ENCODE assay signal across 20 cellular contexts in the genomic region with DNA sequence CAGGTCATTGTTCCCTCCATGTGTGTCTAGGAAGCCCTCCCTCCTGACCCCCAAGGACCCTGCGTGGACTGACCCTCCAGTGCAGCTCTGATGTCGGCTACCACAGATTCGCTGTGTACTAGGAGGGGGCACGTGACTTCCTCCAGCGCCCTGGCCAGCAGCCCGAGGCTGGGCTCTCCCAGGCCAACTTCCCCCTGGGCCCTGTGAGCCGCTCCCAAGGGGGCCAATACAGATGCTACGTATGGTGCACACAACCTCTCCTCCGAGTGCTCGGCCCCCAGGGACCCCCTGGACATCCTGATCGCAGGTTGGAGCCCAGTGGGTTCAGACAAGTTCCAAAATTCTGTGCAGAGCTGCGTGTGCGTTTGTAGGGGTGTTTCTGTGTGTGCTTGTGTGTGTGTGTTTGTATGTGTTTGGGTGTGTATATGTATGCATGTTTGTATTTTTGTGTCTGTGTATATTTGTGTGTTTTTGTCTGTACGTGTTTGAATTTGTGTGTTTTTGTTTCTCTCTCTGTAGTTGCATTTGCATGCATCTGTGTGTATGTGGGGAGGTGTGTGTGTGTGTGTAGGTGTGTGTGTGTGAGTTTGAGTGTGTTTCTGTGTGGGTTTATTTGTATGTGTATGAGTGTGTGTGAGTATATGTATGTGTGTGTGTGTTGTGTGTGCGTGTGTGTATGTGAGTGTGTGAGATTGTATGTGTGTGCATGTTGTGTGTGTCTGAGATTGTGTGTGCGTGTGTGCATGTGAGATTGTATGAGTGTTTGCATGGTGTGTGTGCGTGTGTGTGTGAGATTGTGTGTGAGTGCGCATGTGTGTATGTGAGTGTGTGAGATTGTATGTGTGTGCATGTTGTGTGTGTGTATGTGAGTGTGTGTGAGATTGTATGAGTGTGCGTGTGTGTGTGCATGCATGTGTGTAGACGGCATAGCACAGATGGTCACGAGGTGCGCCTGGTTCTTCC. TPM values are rescaled to one million over a fixed set of nuclear protein-coding genes. Genes with fewer than 3 reads are reported as not detected.
DNase-seq lines count a peak whose midpoint lies in the region; ATAC-seq and TF ChIP-seq lines count a peak whose summit lies in the region.
"Had no signal": no experiment of that assay in that cellular context is flagged by ENCODE, and none has a peak within 500 bp of the region (broad histone marks: within the 10 kb centered on the region; RNA-seq: fewer than 3 reads in every experiment).

No MANE protein-coding gene starts in this region.

- DNase-seq in left cardiac atrium (peak; percentile 36), cardiac septum (ENCODE audit: low spot score) (no peak), immature natural killer cell (no peak), upper lobe of right lung (peak; percentile 64), SHP77 (lab: John Stamatoyannopoulos, UW) (no peak), neural progenitor cell (ENCODE audit: low spot score) (no peak), NCI-H2081 (lab: John Stamatoyannopoulos, UW) (no peak)
- DNase-seq: effector CD4-positive, alpha-beta T cell; H7; NCI-H2107; NK-92 treated with Interleukin-12 subunit alpha and Interleukin-12 subunit beta, amount 100 ng/mL, for 24 hours had no signal

- no peaks in the 10 kb centered on the region for H3F3A ChIP-seq in Loucy (ENCODE audit: low read depth)
- H3F3A ChIP-seq in neural progenitor cell (ENCODE audit: low read depth), result no peaks in the 10 kb centered on the region

- H3K27ac Mint-ChIP-seq in immature natural killer cell (peak overlapping the region in 4 of 6 donors; percentile 16 to 81 (median 46)), neural progenitor cell (no peak overlapping the region)
- H3K27ac Mint-ChIP-seq: activated naive CD4-positive, alpha-beta T cell treated with anti-CD3 and anti-CD28 coated beads, Interleukin-2, amount 50 U/mL, for 24 hours had no signal

- no peak overlapping the region for H3K27ac ChIP-seq in upper lobe of right lung
- no peak overlapping the region for H3K27ac ChIP-seq in neural progenitor cell
- H3K27ac ChIP-seq: breast epithelium, prostate gland, thyroid gland had no signal

- intact Hi-C loops in left cardiac atrium (cut with DNase I), result no loop called here
- intact Hi-C loops in cardiac septum (cut with DNase I), result no loop called here
- intact Hi-C loops in upper lobe of right lung (cut with DNase I), result no loop called here

- H3K36me3 Mint-ChIP-seq in immature natural killer cell, result peaks cover 0 to 4% (median 0%) of the 10 kb centered on the region in 3 donors
- no peaks in the 10 kb centered on the region for H3K36me3 Mint-ChIP-seq in neural progenitor cell
- H3K36me3 Mint-ChIP-seq: activated naive CD4-positive, alpha-beta T cell treated with anti-CD3 and anti-CD28 coated beads, Interleukin-2, amount 50 U/mL, for 24 hours had no signal

- H2AFZ ChIP-seq in Loucy (ENCODE audit: low read length) (0 out of 2 replicates have a peak overlapping the region, but pooled peaks have one; percentile 26), neural progenitor cell (replicated peaks) (no peak overlapping the region)

- H3K27me3 Mint-ChIP-seq in immature natural killer cell (ENCODE audit: low read depth in 3 of 3), result peaks cover 19 to 37% (median 21%) of the 10 kb centered on the region in 3 donors
- no peaks in the 10 kb centered on the region for H3K27me3 Mint-ChIP-seq in neural progenitor cell (ENCODE audit: insufficient read depth, low read depth)

- H3K4me3 ChIP-seq in Loucy (ENCODE audit: low read length, poor library complexity, severe bottlenecking) (peak overlapping the region; percentile 49), upper lobe of right lung (no peak overlapping the region), neural progenitor cell (no peak overlapping the region)
- H3K4me3 ChIP-seq: breast epithelium, mucosa of descending colon, prostate gland, thyroid gland had no signal

- H3K4me2 ChIP-seq in Loucy (ENCODE audit: low read depth, low read length, poor library complexity, severe bottlenecking), result peak overlapping the region; percentile 69
- no peak overlapping the region for H3K4me2 ChIP-seq in neural progenitor cell

- no peaks in the 10 kb centered on the region for H3K27me3 ChIP-seq in Loucy (ENCODE audit: insufficient read depth, low read length, poor library complexity, severe bottlenecking)
- no peaks in the 10 kb centered on the region for H3K27me3 ChIP-seq in upper lobe of right lung
- no peaks in the 10 kb centered on the region for H3K27me3 ChIP-seq in neural progenitor cell
- H3K27me3 ChIP-seq: thyroid gland had no signal

- H4K20me1 ChIP-seq in Loucy (ENCODE audit: insufficient read depth, low read length, poor library complexity, severe bottlenecking) (no peaks in the 10 kb centered on the region), neural progenitor cell (ENCODE audit: low read depth) (no peaks in the 10 kb centered on the region)

- H3K9me2 ChIP-seq in Loucy (replicated peaks; ENCODE audit: low read depth, low read length), result no peaks in the 10 kb centered on the region

- ATAC-seq in left cardiac atrium (peak in 1 of 2 donors; percentile 50), upper lobe of right lung (peak; percentile 67)
- ATAC-seq: mucosa of descending colon had no signal

- H3K79me2 ChIP-seq in Loucy (ENCODE audit: insufficient read depth, low read length) (no peaks in the 10 kb centered on the region), neural progenitor cell (ENCODE audit: low read depth) (no peaks in the 10 kb centered on the region)

- H3K36me3 ChIP-seq in Loucy (ENCODE audit: insufficient read depth, low read length), result no peaks in the 10 kb centered on the region
- H3K36me3 ChIP-seq in upper lobe of right lung, result no peaks in the 10 kb centered on the region
- H3K36me3 ChIP-seq in neural progenitor cell, result no peaks in the 10 kb centered on the region
- H3K36me3 ChIP-seq: breast epithelium, prostate gland, thyroid gland had no signal

- TF ChIP-seq CTCF in Loucy (conservative IDR thresholded peaks at IDR 0.05; ENCODE audit: low read length) (no peak), upper lobe of right lung (IDR thresholded peaks at IDR 0.05) (no peak), neural progenitor cell (IDR thresholded peaks at IDR 0.05) (no peak)

- peaks cover 0 to 2% (median 0%) of the 10 kb centered on the region in 6 donors for H3K9me3 Mint-ChIP-seq in immature natural killer cell
- peaks cover 27% of the 10 kb centered on the region for H3K9me3 Mint-ChIP-seq in neural progenitor cell
- H3K9me3 Mint-ChIP-seq: activated naive CD4-positive, alpha-beta T cell treated with anti-CD3 and anti-CD28 coated beads, Interleukin-2, amount 50 U/mL, for 24 hours had no signal

- H3K4me1 ChIP-seq in Loucy (ENCODE audit: insufficient read depth, low read length, poor library complexity, severe bottlenecking), result peaks cover 23% of the 10 kb centered on the region
- no peaks in the 10 kb centered on the region for H3K4me1 ChIP-seq in upper lobe of right lung
- H3K4me1 ChIP-seq in neural progenitor cell, result no peaks in the 10 kb centered on the region
- H3K4me1 ChIP-seq: breast epithelium, prostate gland, thyroid gland had no signal

- H3K9ac ChIP-seq in Loucy (ENCODE audit: low read depth, low read length, poor library complexity, severe bottlenecking), result peak overlapping the region; percentile 56
- H3K9ac ChIP-seq in neural progenitor cell, result no peak overlapping the region

- H3K9me3 ChIP-seq in Loucy (ENCODE audit: insufficient read depth, low read depth, low read length), result no peaks in the 10 kb centered on the region
- H3K9me3 ChIP-seq in upper lobe of right lung, result no peaks in the 10 kb centered on the region
- H3K9me3 ChIP-seq in neural progenitor cell (ENCODE audit: low read depth), result no peaks in the 10 kb centered on the region
- H3K9me3 ChIP-seq: breast epithelium, mucosa of descending colon, prostate gland, thyroid gland had no signal

- peaks cover 33 to 34% of the 10 kb centered on the region in 2 donors for H3K4me1 Mint-ChIP-seq in immature natural killer cell
- H3K4me1 Mint-ChIP-seq in neural progenitor cell, result no peaks in the 10 kb centered on the region
- H3K4me1 Mint-ChIP-seq: activated naive CD4-positive, alpha-beta T cell treated with anti-CD3 and anti-CD28 coated beads, Interleukin-2, amount 50 U/mL, for 24 hours had no signal

- H3K4me3 Mint-ChIP-seq in immature natural killer cell (peak overlapping the region in 4 of 5 donors; percentile 2 to 45 (median 16)), neural progenitor cell (no peak overlapping the region)
- H3K4me3 Mint-ChIP-seq: activated naive CD4-positive, alpha-beta T cell treated with anti-CD3 and anti-CD28 coated beads, Interleukin-2, amount 50 U/mL, for 24 hours had no signal

RNA-seq across cellular contexts. Expression of gene LILRA2, which starts 21.4 kb away (rescaled TPM):
- total RNA-seq in left cardiac atrium, result 1 to 10 TPM; 2.1 to 5.8 TPM
- 1.3 TPM for total RNA-seq in cardiac septum
- 1 to 10 TPM in 2 of 3 donors, under 1 TPM in 1; 0.58 to 9.7 (median 7.9) TPM for polyA plus RNA-seq in immature natural killer cell
- total RNA-seq in upper lobe of right lung, result 15.4 TPM
- total RNA-seq in neural progenitor cell (ENCODE audit: low replicate concordance), result not detected in 2 replicates
- total RNA-seq: fibroblast of villous mesenchyme, H7, M059J had no signal
- polyA plus RNA-seq: AG04450 had no signal

RNA-seq across cellular contexts. Expression of gene LILRA1, which starts 41.2 kb away (rescaled TPM):
- total RNA-seq in left cardiac atrium, result under 1 TPM; 0.86 to 0.97 TPM
- 0.51 TPM for total RNA-seq in cardiac septum
- 1 to 10 TPM in 2 of 3 donors, under 1 TPM in 1; 0.47 to 3.4 (median 1.1) TPM for polyA plus RNA-seq in immature natural killer cell
- 4.7 TPM for total RNA-seq in upper lobe of right lung
- total RNA-seq in neural progenitor cell (ENCODE audit: low replicate concordance), result not detected in 2 replicates
- total RNA-seq: fibroblast of villous mesenchyme, H7, M059J had no signal
- polyA plus RNA-seq: AG04450 had no signal

RNA-seq across cellular contexts. Expression of gene LAIR2, which starts 49.6 kb away (rescaled TPM):
- total RNA-seq in left cardiac atrium, result 1 to 10 TPM in 1 of 2 donors, not detected in 1; 1.1 TPM
- not detected for total RNA-seq in cardiac septum
- 100 to 1,000 TPM in 2 of 3 donors, 10 to 100 TPM in 1; 77.7 to 463 (median 183) TPM for polyA plus RNA-seq in immature natural killer cell
- not detected for total RNA-seq in upper lobe of right lung
- total RNA-seq in neural progenitor cell (ENCODE audit: low replicate concordance), result not detected in 2 replicates
- total RNA-seq: breast epithelium, fibroblast of villous mesenchyme, H7, M059J, mucosa of descending colon, prostate gland, thyroid gland had no signal
- polyA plus RNA-seq: AG04450 had no signal

Comparison
In these comparisons a context has a peak if more than half of its experiments do, and no peak if none do; other contexts are left out.
1. DNase-seq: peak in left cardiac atrium (single experiment) and upper lobe of right lung (single experiment); none in cardiac septum (single experiment), immature natural killer cell (0 of 3), SHP77 (0 of 2), neural progenitor cell (single experiment) and NCI-H2081 (0 of 2).